24 cellular contexts compared by ENCODE assay signal in the genomic region with DNA sequence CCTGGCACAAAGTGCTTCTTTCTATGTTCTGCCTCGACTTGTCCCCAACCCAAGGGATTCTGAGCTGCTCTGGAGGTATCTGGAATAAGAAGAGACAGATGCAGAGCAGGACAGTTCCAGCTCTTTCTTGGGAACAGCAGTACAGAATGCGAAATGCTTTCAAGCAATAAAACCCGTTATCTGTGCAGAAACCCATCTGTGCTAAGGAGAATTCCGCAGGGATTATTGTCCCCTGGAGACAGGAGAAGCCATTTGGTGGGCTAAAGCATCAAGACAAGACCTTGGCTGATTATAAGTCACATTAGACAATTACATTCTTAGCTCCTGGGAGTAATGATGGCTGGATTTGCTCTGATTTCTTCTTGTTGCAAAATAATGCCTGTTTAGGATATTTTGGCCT.
DNase-seq lines count a peak whose midpoint lies in the region; ATAC-seq, FAIRE-seq and TF ChIP-seq lines count a peak whose summit lies in the region.
"Had no signal": no experiment of that assay in that cellular context is flagged by ENCODE, and none has a peak within 500 bp of the region (broad histone marks: within the 10 kb centered on the region; RNA-seq: fewer than 3 reads in every experiment).

No MANE protein-coding gene starts in this region.

- no peak overlapping the region for H3K4me3 ChIP-seq in HepG2 (replicated peaks in 1 of 3; ENCODE audit: insufficient read depth in 1 of 3, low read depth in 2 of 3, low read length in 3 of 3)
- no peak overlapping the region for H3K4me3 ChIP-seq in right lobe of liver
- no peak overlapping the region for H3K4me3 ChIP-seq in keratinocyte (ENCODE audit: control insufficient read depth in 2 of 3, extremely low read depth in 1 of 3, insufficient read depth in 2 of 3, low read depth in 1 of 3, low read length in 3 of 3)
- H3K4me3 ChIP-seq: BLaER1, GM23248, HAP-1, SJSA1 had no signal

- TF ChIP-seq RAD21 in HepG2 (CRISPR knock-in tag; IDR thresholded peaks at IDR 0.05): no peak

- no peaks in the 10 kb centered on the region for H3K9me3 Mint-ChIP-seq in CD14-positive monocyte
- H3K9me3 Mint-ChIP-seq: CD4-positive, alpha-beta memory T cell had no signal

- dilution Hi-C loops in keratinocyte (cut with MboI; ENCODE audit: extremely low pct_ligation_motif_present, low sequenced_read_pairs): no loop called here

- H3K4me2 ChIP-seq in HepG2 (ENCODE audit: low read depth, low read length) (peak overlapping the region; percentile 46; the same call in 1 of the 2 replicates), keratinocyte (ENCODE audit: control insufficient read depth, extremely low read depth, insufficient read depth, low read depth, low read length) (peak overlapping the region; percentile 39)
- H3K4me2 ChIP-seq: BLaER1 had no signal

- CTCF ChIA-PET in HepG2 (lab: Yijun Ruan, JAX; ENCODE audit: low intra/inter-chr PET ratio, low total read pairs): no interaction called here

- peaks cover 5 to 6% (median 5%) of the 10 kb centered on the region in 3 donors for H3K27me3 Mint-ChIP-seq in CD14-positive monocyte (ENCODE audit: low read depth in 3 of 3)

- 89% methylated on average over 4 of the region's 4 CpGs for WGBS in HepG2 (ENCODE audit: low lambda C conversion rate)
- 84% methylated on average over 4 of the region's 4 CpGs for WGBS in right lobe of liver (ENCODE audit: insufficient coverage, low coverage, low lambda C conversion rate, missing lambda C conversion rate)

- TF ChIP-seq POLR2A in HepG2 (IDR thresholded peaks at IDR 0.05; ENCODE audit: insufficient read depth in 1 of 2, low read depth in 2 of 2, low read length in 2 of 2) (no peak), right lobe of liver (IDR thresholded peaks at IDR 0.05) (no peak)

- H3K79me2 ChIP-seq in HepG2 (ENCODE audit: insufficient read depth, low read length) (no peaks in the 10 kb centered on the region), keratinocyte (ENCODE audit: control insufficient read depth, insufficient read depth, low read length) (no peaks in the 10 kb centered on the region)

- H3K27ac ChIP-seq in HepG2 (ENCODE audit: extremely low read length, insufficient read depth, low read length): peak overlapping the region; percentile 70
- H3K27ac ChIP-seq in right lobe of liver: no peak overlapping the region
- no peak overlapping the region for H3K27ac ChIP-seq in keratinocyte (ENCODE audit: control insufficient read depth, insufficient read depth, low read length)
- H3K27ac ChIP-seq: BLaER1, GM23248, SJSA1 had no signal

- H3K4me1 ChIP-seq in HepG2 (ENCODE audit: insufficient read depth, low read length) (peaks cover 100% of the 10 kb centered on the region), right lobe of liver (peaks cover 0 to 58% (median 37%) of the 10 kb centered on the region in 4 donors), keratinocyte (ENCODE audit: control insufficient read depth, extremely low read depth, insufficient read depth, low read length) (peaks cover 16% of the 10 kb centered on the region)
- H3K4me1 ChIP-seq: HAP-1 had no signal

- FAIRE-seq in HepG2 (lab: Jason Lieb, UNC) (no peak), keratinocyte (lab: Jason Lieb, UNC) (no peak)
- FAIRE-seq: RCC 7860 had no signal

- no peak overlapping the region for H3K27ac Mint-ChIP-seq in CD14-positive monocyte
- H3K27ac Mint-ChIP-seq: CD4-positive, alpha-beta memory T cell had no signal

- H3K4me1 Mint-ChIP-seq in CD14-positive monocyte: peaks cover 9% of the 10 kb centered on the region

- H3K4me3 Mint-ChIP-seq in CD14-positive monocyte: no peak overlapping the region
- H3K4me3 Mint-ChIP-seq: CD4-positive, alpha-beta memory T cell had no signal

- H3K9me1 ChIP-seq in keratinocyte (ENCODE audit: control insufficient read depth, extremely low read depth, insufficient read depth, low read length): no peaks in the 10 kb centered on the region

- H2AFZ ChIP-seq in HepG2 (ENCODE audit: low read length): no peak overlapping the region
- no peak overlapping the region for H2AFZ ChIP-seq in keratinocyte (ENCODE audit: control insufficient read depth, low read length)
- H2AFZ ChIP-seq: GM23248 had no signal

- H3K36me3 ChIP-seq in HepG2 (replicated peaks in 1 of 2; ENCODE audit: control insufficient read depth in 1 of 2, insufficient read depth in 2 of 2, low read length in 2 of 2): no peaks in the 10 kb centered on the region
- H3K36me3 ChIP-seq in right lobe of liver: no peaks in the 10 kb centered on the region
- no peaks in the 10 kb centered on the region for H3K36me3 ChIP-seq in keratinocyte (ENCODE audit: control insufficient read depth in 2 of 2, extremely low read depth in 1 of 2, insufficient read depth in 2 of 2, low read length in 2 of 2)
- H3K36me3 ChIP-seq: BLaER1, HAP-1, SJSA1 had no signal

- ATAC-seq in HepG2 (no peak), right lobe of liver (no peak)

- TF ChIP-seq EP300 in HepG2 (IDR thresholded peaks at IDR 0.05; ENCODE audit: low read depth in 2 of 2, low read length in 2 of 2) (no peak), HepG2 (CRISPR knock-in tag; IDR thresholded peaks at IDR 0.05; ENCODE audit: borderline replicate concordance) (no peak)

- no peak overlapping the region for H3K9ac ChIP-seq in HepG2 (ENCODE audit: insufficient read depth, low read depth, low read length)
- no peak overlapping the region for H3K9ac ChIP-seq in keratinocyte (ENCODE audit: control insufficient read depth, extremely low read depth, insufficient read depth, low read length)
- H3K9ac ChIP-seq: BLaER1, GM23248 had no signal

- DNase-seq in HepG2 (ENCODE audit: low spot score): no peak
- DNase-seq in right lobe of liver: no peak
- DNase-seq in NCI-H82 (lab: John Stamatoyannopoulos, UW): peak; percentile 92
- DNase-seq in keratinocyte (ENCODE audit: low read depth, low spot score): no peak
- no peak for DNase-seq in kidney tubule cell (ENCODE audit: low spot score)
- DNase-seq in NAMALWA (ENCODE audit: low spot score): no peak
- DNase-seq in CD14-positive monocyte (ENCODE audit: low spot score): no peak
- DNase-seq: ACHN; CD4-positive, alpha-beta memory T cell; EL; GM23248; KBM-7; MM.1S; NCI-H1092; NCI-H1436; NCI-H187 treated with DMSO at 0.1 percent for 48 hours; NCI-H2107; NCI-H2227 treated with DMSO at 0.1 percent for 48 hours; NCI-H510A treated with DMSO at 0.1 percent for 48 hours; OCI-M1 had no signal

- H3K9me3 ChIP-seq in HepG2 (ENCODE audit: low read length) (no peaks in the 10 kb centered on the region), right lobe of liver (no peaks in the 10 kb centered on the region), keratinocyte (ENCODE audit: control insufficient read depth, low read depth, low read length) (no peaks in the 10 kb centered on the region)
- H3K9me3 ChIP-seq: BLaER1, HAP-1, SJSA1 had no signal

- TF ChIP-seq CTCF in HepG2 (CRISPR knock-in tag; IDR thresholded peaks at IDR 0.05): no peak
- no peak for TF ChIP-seq CTCF in right lobe of liver (IDR thresholded peaks at IDR 0.05)
- no peak for TF ChIP-seq CTCF in keratinocyte (optimal IDR thresholded peaks at IDR 0.05 in 1 of 3, IDR thresholded peaks at IDR 0.05 in 1 of 3, conservative IDR thresholded peaks at IDR 0.05 in 1 of 3; ENCODE audit: extremely low read depth in 1 of 3, insufficient read depth in 2 of 3, low read length in 3 of 3)
- no peak for TF ChIP-seq CTCF in CD14-positive monocyte (IDR thresholded peaks at IDR 0.05)

- H4K20me1 ChIP-seq in HepG2 (ENCODE audit: insufficient read depth, low read length): no peaks in the 10 kb centered on the region
- no peaks in the 10 kb centered on the region for H4K20me1 ChIP-seq in keratinocyte (ENCODE audit: control insufficient read depth, extremely low read depth, insufficient read depth, low read length)
- H4K20me1 ChIP-seq: BLaER1 had no signal

- no TSS peak for BruUV-seq in HepG2 (replicated peaks; lab: Mats Ljungman, UMichigan)

- intact Hi-C loops in HepG2 (cut with micrococcal nuclease; ENCODE audit: unreplicated experiment) (loop anchor here (5.0 kb wide), 3 partner anchors 48 to 153 kb away; no protein-coding TSS in a partner anchor), right lobe of liver (cut with DNase I) (no loop called here), CD14-positive monocyte (cut with micrococcal nuclease) (no loop called here)

- POLR2A ChIA-PET in HepG2 (lab: Yijun Ruan, JAX): interaction anchor here (0.6 to 6.3 kb wide), 14 partner anchors 8 to 207 kb away, joined by 3 to 105 read pairs (median 4); no protein-coding TSS in a partner anchor

- H3K27me3 ChIP-seq in HepG2 (ENCODE audit: control insufficient read depth in 1 of 2, insufficient read depth in 2 of 2, low read length in 2 of 2) (no peaks in the 10 kb centered on the region), right lobe of liver (no peaks in the 10 kb centered on the region), keratinocyte (ENCODE audit: control insufficient read depth, extremely low read depth, insufficient read depth, low read length) (no peaks in the 10 kb centered on the region)
- H3K27me3 ChIP-seq: BLaER1, SJSA1 had no signal

- in situ Hi-C loops in HepG2 (cut with HindIII; ENCODE audit: extremely low pct_ligation_motif_present, low pct_unique_long_range_greater_than_20kb): loop anchor here (5.0 to 10.0 kb wide), 3 partner anchors 33 to 208 kb away; no protein-coding TSS in a partner anchor

- H3K36me3 Mint-ChIP-seq in CD14-positive monocyte: no peaks in the 10 kb centered on the region
- H3K36me3 Mint-ChIP-seq: CD4-positive, alpha-beta memory T cell had no signal

TF ChIP-seq in HepG2, 621 proteins besides CTCF, POLR2A, EP300 and RAD21 (continues in another document):
- TF ChIP-seq ZNF547 (CRISPR knock-in tag; IDR thresholded peaks at IDR 0.05) (0 out of 2 replicates have a peak, but pooled peaks have one; percentile 6), NR2C2 (CRISPR knock-in tag; IDR thresholded peaks at IDR 0.05; ENCODE audit: borderline replicate concordance) (no peak), ZNF558 (CRISPR knock-in tag; IDR thresholded peaks at IDR 0.05; ENCODE audit: borderline replicate concordance) (no peak), ZC3H13 (CRISPR knock-in tag; IDR thresholded peaks at IDR 0.05) (0 out of 2 replicates have a peak, but pooled peaks have one; percentile 19)
